9 cellular contexts compared by ENCODE assay signal in the genomic region with DNA sequence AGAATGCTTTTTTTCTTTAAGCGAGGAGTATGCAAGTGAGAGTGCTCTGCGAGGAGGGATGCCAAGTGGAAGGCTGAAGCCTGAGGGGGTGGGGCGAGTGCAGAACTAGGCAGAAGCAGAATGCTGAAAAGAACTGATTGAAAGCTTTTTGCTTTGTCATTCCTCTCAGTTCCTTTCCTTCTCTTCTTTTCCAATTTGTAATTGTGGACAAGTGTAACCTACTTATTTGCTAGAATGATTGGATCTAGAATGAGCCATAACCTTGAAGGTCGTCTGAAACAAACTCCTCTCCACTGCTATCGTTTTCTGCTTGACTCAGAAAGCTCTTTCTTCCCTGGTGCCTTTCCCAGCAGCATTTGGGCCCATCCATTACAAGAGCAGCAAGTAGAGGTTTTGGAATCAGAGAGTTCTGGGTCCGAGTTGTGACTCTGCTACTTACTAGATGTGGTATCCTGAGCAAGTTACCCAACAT.
DNase-seq lines count a peak whose midpoint lies in the region; ATAC-seq, FAIRE-seq and TF ChIP-seq lines count a peak whose summit lies in the region.
"Had no signal": no experiment of that assay in that cellular context is flagged by ENCODE, and none has a peak within 500 bp of the region (broad histone marks: within the 10 kb centered on the region; RNA-seq: fewer than 3 reads in every experiment).

No MANE protein-coding gene starts in this region.

- H3K9me1 ChIP-seq in K562 (ENCODE audit: control insufficient read depth, insufficient read depth, low read length) = no peaks in the 10 kb centered on the region

- CTCF ChIA-PET in K562 (lab: Yijun Ruan, JAX; ENCODE audit: low intra/inter-chr PET ratio) = no interaction called here

- H3K36me3 ChIP-seq in HUES6 (ENCODE audit: control insufficient read depth, insufficient read depth, low read length) (0 out of 2 replicates have a peak, but pooled peaks cover 7% of the 10 kb centered on the region), K562 (ENCODE audit: control insufficient read depth, insufficient read depth, low read length) (peaks cover 12% of the 10 kb centered on the region; the same call in 1 of the 3 replicates), mesodermal cell (ENCODE audit: control insufficient read depth, insufficient read depth, low read length) (peaks cover 4% of the 10 kb centered on the region)

- peaks cover 64% of the 10 kb centered on the region for H3K4me1 ChIP-seq in HUES6 (ENCODE audit: control insufficient read depth, insufficient read depth, low read length)
- 0 out of 5 replicates have a peak, but pooled peaks cover 0 to 2% of the 10 kb centered on the region in 2 experiments for H3K4me1 ChIP-seq in K562 (replicated peaks in 1 of 2; ENCODE audit: control insufficient read depth in 2 of 2, insufficient read depth in 2 of 2, low read length in 2 of 2)
- H3K4me1 ChIP-seq in mesodermal cell (ENCODE audit: control insufficient read depth, insufficient read depth, low read length, poor library complexity, severe bottlenecking) = peaks cover 30% of the 10 kb centered on the region

- H3K27ac ChIP-seq in HUES6 (ENCODE audit: low read depth, low read length) (peak overlapping the region; percentile 97), K562 (ENCODE audit: extremely low read depth, low read depth, low read length) (no peak overlapping the region), mesodermal cell (ENCODE audit: low read depth, low read length, severe bottlenecking) (peak overlapping the region; percentile 73)

- no peak for FAIRE-seq in K562 (lab: Jason Lieb, UNC)
- FAIRE-seq in frontal cortex (lab: Jason Lieb, UNC) = no peak

- H4K20me1 ChIP-seq in K562 (replicated peaks; ENCODE audit: control insufficient read depth, insufficient read depth, low read length) = no peaks in the 10 kb centered on the region

- no TSS peak for BruUV-seq in K562 (replicated peaks; lab: Mats Ljungman, UMichigan)

- 49% methylated on average over 6 of the region's 6 CpGs for WGBS in K562 (ENCODE audit: insufficient coverage, low coverage, missing lambda C conversion rate)
- 0% methylated on average over 2 of the region's 6 CpGs; no CpG with 5 or more reads in 1 of the 2 experiments for WGBS in mesodermal cell (ENCODE audit: insufficient coverage in 2 of 2), 2 experiments

- no peak for TF ChIP-seq EP300 in K562 (IDR thresholded peaks at IDR 0.05; ENCODE audit: low read length)

- DNase-seq in AG10803 (ENCODE audit: low read depth) (peak; percentile 17), K562 (ENCODE audit: extremely low read depth in 1 of 4, low spot score in 3 of 4) (no peak), NCI-H2029 (lab: John Stamatoyannopoulos, UW) (no peak), T1000 (lab: John Stamatoyannopoulos, UW) (no peak), frontal cortex (ENCODE audit: low spot score in 2 of 2) (no peak), EL (no peak)
- DNase-seq: KBM-7 had no signal

- no peak for TF ChIP-seq POLR2A in K562 (conservative IDR thresholded peaks at IDR 0.05)

- H3K4me2 ChIP-seq in K562 (ENCODE audit: insufficient read depth, low read length) = no peak overlapping the region

- TF ChIP-seq RAD21 in K562 (CRISPR knock-in tag; conservative IDR thresholded peaks at IDR 0.05 in 1 of 2, IDR thresholded peaks at IDR 0.05 in 1 of 2) = no peak

- no peaks in the 10 kb centered on the region for H3K79me2 ChIP-seq in K562 (ENCODE audit: control insufficient read depth, insufficient read depth, low read length)

- H3K9ac ChIP-seq in HUES6 (ENCODE audit: low read length) (peak overlapping the region; percentile 91), K562 (ENCODE audit: insufficient read depth in 1 of 2, low read depth in 2 of 2, low read length in 2 of 2) (no peak overlapping the region)

- peaks cover 7% of the 10 kb centered on the region for H3K9me3 ChIP-seq in HUES6 (ENCODE audit: control insufficient read depth, insufficient read depth, low read depth, low read length)
- no peaks in the 10 kb centered on the region for H3K9me3 ChIP-seq in K562 (replicated peaks; ENCODE audit: control insufficient read depth, insufficient read depth, low read depth, low read length)
- no peaks in the 10 kb centered on the region for H3K9me3 ChIP-seq in mesodermal cell (ENCODE audit: control insufficient read depth, low read length)

- no peak for ATAC-seq in K562

- no peak for TF ChIP-seq CTCF in AG10803 (conservative IDR thresholded peaks at IDR 0.05; ENCODE audit: low read length)
- no peak for TF ChIP-seq CTCF in K562 (IDR thresholded peaks at IDR 0.05 in 2 of 3, conservative IDR thresholded peaks at IDR 0.05 in 1 of 3; ENCODE audit: insufficient read depth in 2 of 3, low read depth in 1 of 3, low read length in 3 of 3)

- intact Hi-C loops in K562 (cut with micrococcal nuclease) = no loop called here

- no peak overlapping the region for H2AFZ ChIP-seq in K562 (ENCODE audit: low read depth, low read length)

- no peaks in the 10 kb centered on the region for H3K27me3 ChIP-seq in HUES6 (ENCODE audit: control insufficient read depth, insufficient read depth, low read length)
- H3K27me3 ChIP-seq in K562 (ENCODE audit: control insufficient read depth in 2 of 2, insufficient read depth in 2 of 2, low read length in 2 of 2) = no peaks in the 10 kb centered on the region

- POLR2A ChIA-PET in K562 (lab: Yijun Ruan, JAX) = interaction anchor here (0.8 to 1.5 kb wide), 3 partner anchors 9 to 40 kb away, joined by 3 to 6 read pairs (median 6); no protein-coding TSS in a partner anchor

- in situ Hi-C loops in K562 (cut with MboI) = no loop called here

- H3K4me3 ChIP-seq in AG10803 (ENCODE audit: low read length) (no peak overlapping the region), HUES6 (ENCODE audit: low read depth, low read length) (peak overlapping the region; percentile 33), K562 (no peak overlapping the region), mesodermal cell (ENCODE audit: extremely low read depth, insufficient read depth, low read length, poor library complexity, severe bottlenecking) (no peak overlapping the region)

TF ChIP-seq in K562, 482 proteins besides CTCF, POLR2A, EP300 and RAD21 (continues in another document):
- TF ChIP-seq ZNF316 (IDR thresholded peaks at IDR 0.05) = peak; percentile 37; the same call in 1 of the 2 replicates
- TF ChIP-seq HES1 (IDR thresholded peaks at IDR 0.05; ENCODE audit: low read depth) = no peak
- no peak for TF ChIP-seq ZNF655 (CRISPR knock-in tag; IDR thresholded peaks at IDR 0.05)
- no peak for TF ChIP-seq PREB (CRISPR knock-in tag; IDR thresholded peaks at IDR 0.05)
- peak; percentile 50; the same call in 1 of the 2 replicates for TF ChIP-seq C11orf30 (IDR thresholded peaks at IDR 0.05; ENCODE audit: low read depth)
- TF ChIP-seq POLR2AphosphoS2 (IDR thresholded peaks at IDR 0.05; ENCODE audit: low read length) = no peak
- TF ChIP-seq ARHGAP35 (IDR thresholded peaks at IDR 0.05; ENCODE audit: partially characterized antibody) = no peak
- no peak for TF ChIP-seq FOXJ2 (tag; IDR thresholded peaks at IDR 0.05)
- TF ChIP-seq NFE2 (IDR thresholded peaks at IDR 0.05; ENCODE audit: low read depth) = peak; percentile 51; the same call in 1 of the 2 replicates
- no peak for TF ChIP-seq L3MBTL2 (IDR thresholded peaks at IDR 0.05)
- no peak for TF ChIP-seq ZNF274 (IDR thresholded peaks at IDR 0.05; ENCODE audit: borderline replicate concordance, low read depth, low read length)
- TF ChIP-seq MAFG (tag; conservative IDR thresholded peaks at IDR 0.05) = peak; percentile 37; the same call in 1 of the 2 replicates
- TF ChIP-seq ZNF354B (CRISPR knock-in tag; IDR thresholded peaks at IDR 0.05) = no peak
- no peak for TF ChIP-seq ATF1 (CRISPR knock-in tag; IDR thresholded peaks at IDR 0.05)
- no peak for TF ChIP-seq ATF1 (tag; IDR thresholded peaks at IDR 0.05)
- no peak for TF ChIP-seq TFAP4 (CRISPR knock-in tag; IDR thresholded peaks at IDR 0.05; ENCODE audit: borderline replicate concordance)
